ENCODE assay signal across 19 cellular contexts in the genomic region with DNA sequence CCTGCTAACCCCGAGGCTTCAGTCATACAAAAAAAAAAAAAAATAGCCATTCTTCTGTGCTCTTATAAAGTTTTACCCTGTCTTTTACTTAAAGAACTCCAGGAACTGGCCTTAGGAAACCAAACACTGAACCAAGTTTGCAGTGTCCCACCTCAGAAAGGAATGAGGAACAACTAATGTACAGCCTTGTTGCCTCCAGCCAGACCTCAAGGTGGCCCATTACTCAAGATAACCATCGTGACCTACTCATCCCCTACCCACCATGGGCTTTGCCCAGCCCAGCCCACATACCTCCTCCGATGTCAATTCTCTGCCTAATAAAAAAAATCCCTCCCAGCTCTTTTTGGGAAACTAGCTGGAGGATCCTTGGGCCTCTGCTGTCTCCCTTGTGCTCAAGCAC.
DNase-seq lines count a peak whose midpoint lies in the region; ATAC-seq and TF ChIP-seq lines count a peak whose summit lies in the region.
"Had no signal": no experiment of that assay in that cellular context is flagged by ENCODE, and none has a peak within 500 bp of the region (broad histone marks: within the 10 kb centered on the region; RNA-seq: fewer than 3 reads in every experiment).

No MANE protein-coding gene starts in this region.

- intact Hi-C loops in left ventricle myocardium inferior (cut with micrococcal nuclease) (no loop called here), Right ventricle myocardium inferior (cut with DNase I) (no loop called here)
- intact Hi-C loops in activated CD4-positive, alpha-beta T cell treated with anti-CD3 and anti-CD28 coated beads for 36 hours (cut with DNase I, micrococcal nuclease): no loop called here

- no peaks in the 10 kb centered on the region for H3K27me3 ChIP-seq in left ventricle myocardium inferior (ENCODE audit: low read depth)
- no peaks in the 10 kb centered on the region for H3K27me3 ChIP-seq in gastroesophageal sphincter
- H3K27me3 ChIP-seq in trophoblast cell (ENCODE audit: insufficient read depth, low read length): no peaks in the 10 kb centered on the region

- no peaks in the 10 kb centered on the region for H3K4me1 Mint-ChIP-seq in naive thymus-derived CD8-positive, alpha-beta T cell
- H3K4me1 Mint-ChIP-seq in activated CD4-positive, alpha-beta T cell treated with anti-CD3 and anti-CD28 coated beads for 36 hours: peaks cover 2% of the 10 kb centered on the region

- CTCF ChIA-PET in activated CD4-positive, alpha-beta T cell treated with anti-CD3 and anti-CD28 coated beads for 36 hours (lab: Charles Lee): no interaction called here

- no peak overlapping the region for H3K4me3 Mint-ChIP-seq in naive thymus-derived CD8-positive, alpha-beta T cell
- H3K4me3 Mint-ChIP-seq in activated CD4-positive, alpha-beta T cell treated with anti-CD3 and anti-CD28 coated beads for 36 hours: no peak overlapping the region
- H3K4me3 Mint-ChIP-seq: HFFc6 had no signal

- H3K27ac Mint-ChIP-seq in naive thymus-derived CD8-positive, alpha-beta T cell: peak overlapping the region in 1 of 10 donors; percentile 19
- no peak overlapping the region for H3K27ac Mint-ChIP-seq in activated CD4-positive, alpha-beta T cell treated with anti-CD3 and anti-CD28 coated beads for 36 hours

- TF ChIP-seq EP300 in gastroesophageal sphincter (IDR thresholded peaks at IDR 0.05): no peak

- POLR2A ChIA-PET in naive thymus-derived CD8-positive, alpha-beta T cell (lab: Charles Lee): no interaction called here
- POLR2A ChIA-PET in activated CD4-positive, alpha-beta T cell treated with anti-CD3 and anti-CD28 coated beads for 36 hours (lab: Charles Lee): no interaction called here

- H3K4me1 ChIP-seq in left ventricle myocardium inferior (peaks cover 60% of the 10 kb centered on the region), gastroesophageal sphincter (peaks cover 0 to 49% (median 0%) of the 10 kb centered on the region in 3 donors), trophoblast cell (ENCODE audit: control insufficient read depth in 1 of 2, insufficient read depth in 2 of 2, low read length in 2 of 2) (peaks cover 2 to 7% of the 10 kb centered on the region in 2 experiments)

- H3K18ac ChIP-seq in trophoblast cell (ENCODE audit: low read length): no peak overlapping the region

- H3K4me2 ChIP-seq in trophoblast cell (ENCODE audit: low read length): no peak overlapping the region

- no peak overlapping the region for H3K14ac ChIP-seq in trophoblast cell (ENCODE audit: low read length)

- no peak overlapping the region for H4K91ac ChIP-seq in trophoblast cell (ENCODE audit: low read depth, low read length)

- in situ Hi-C loops in GM13977 (cut with MboI; ENCODE audit: low pct_unique_long_range_greater_than_20kb, low sequenced_read_pairs, unreplicated experiment): no loop called here

- H2AK5ac ChIP-seq in trophoblast cell (ENCODE audit: low read length): no peak overlapping the region

- H3K9me3 ChIP-seq in left ventricle myocardium inferior (replicated peaks): no peaks in the 10 kb centered on the region
- H3K9me3 ChIP-seq in gastroesophageal sphincter: no peaks in the 10 kb centered on the region
- no peaks in the 10 kb centered on the region for H3K9me3 ChIP-seq in trophoblast cell (ENCODE audit: insufficient read depth, low read depth, low read length)

- H3K9ac ChIP-seq in trophoblast cell (ENCODE audit: low read length): no peak overlapping the region

- H3K4ac ChIP-seq in trophoblast cell (ENCODE audit: low read depth, low read length): no peak overlapping the region

- no peak overlapping the region for H4K12ac ChIP-seq in trophoblast cell (ENCODE audit: low read depth, low read length)

- H3K27me3 Mint-ChIP-seq in naive thymus-derived CD8-positive, alpha-beta T cell: peaks cover 2 to 27% (median 6%) of the 10 kb centered on the region in 5 donors
- H3K27me3 Mint-ChIP-seq in activated CD4-positive, alpha-beta T cell treated with anti-CD3 and anti-CD28 coated beads for 36 hours: peaks cover 16% of the 10 kb centered on the region

- H3K36me3 Mint-ChIP-seq in naive thymus-derived CD8-positive, alpha-beta T cell: no peaks in the 10 kb centered on the region
- no peaks in the 10 kb centered on the region for H3K36me3 Mint-ChIP-seq in activated CD4-positive, alpha-beta T cell treated with anti-CD3 and anti-CD28 coated beads for 36 hours (ENCODE audit: low read depth)

- no peak for DNase-seq in left ventricle myocardium inferior
- DNase-seq in Right ventricle myocardium inferior (ENCODE audit: missing footprints): no peak
- DNase-seq in trophoblast cell: peak; percentile 46 to 76
- DNase-seq in naive thymus-derived CD8-positive, alpha-beta T cell: no peak
- no peak for DNase-seq in activated CD4-positive, alpha-beta T cell treated with anti-CD3 and anti-CD28 coated beads for 36 hours
- DNase-seq in GM13977 (ENCODE audit: low spot score): no peak
- no peak for DNase-seq in NCI-H2171 treated with DMSO at 0.1 percent for 48 hours (lab: John Stamatoyannopoulos, UW)
- DNase-seq: DMS53, GOT3, HFFc6, KBM-7, NCI-H1092 treated with DMSO at 0.1 percent for 48 hours, NCI-H1694 treated with DMSO at 0.1 percent for 48 hours, NCI-H446 treated with DMSO at 0.1 percent for 48 hours, NCI-H748 treated with DMSO at 0.1 percent for 48 hours, Right ventricle myocardium superior had no signal

- TF ChIP-seq POLR2A in gastroesophageal sphincter (IDR thresholded peaks at IDR 0.05): no peak

- ATAC-seq in Right ventricle myocardium inferior: no peak
- ATAC-seq in gastroesophageal sphincter: no peak
- no peak for ATAC-seq in naive thymus-derived CD8-positive, alpha-beta T cell
- ATAC-seq in activated CD4-positive, alpha-beta T cell treated with anti-CD3 and anti-CD28 coated beads for 36 hours: no peak
- ATAC-seq: Panc1 had no signal

- 90% methylated on average over 2 of the region's 3 CpGs; no CpG with 5 or more reads in 1 of the 2 donors for WGBS in gastroesophageal sphincter (ENCODE audit: low coverage in 1 of 2), 2 donors
- WGBS in trophoblast cell (ENCODE audit: extremely low coverage, insufficient coverage, insufficient read length): no CpG with 5 or more reads among the region's 3 CpGs

- no peaks in the 10 kb centered on the region for H3K79me2 ChIP-seq in trophoblast cell (ENCODE audit: control insufficient read depth, insufficient read depth, low read length, poor library complexity)

- no peaks in the 10 kb centered on the region for H3K9me3 Mint-ChIP-seq in naive thymus-derived CD8-positive, alpha-beta T cell
- H3K9me3 Mint-ChIP-seq in activated CD4-positive, alpha-beta T cell treated with anti-CD3 and anti-CD28 coated beads for 36 hours (ENCODE audit: low read depth): no peaks in the 10 kb centered on the region
- H3K9me3 Mint-ChIP-seq: HFFc6 had no signal

- TF ChIP-seq CTCF in left ventricle myocardium inferior (IDR thresholded peaks at IDR 0.05; ENCODE audit: borderline replicate concordance): no peak
- TF ChIP-seq CTCF in gastroesophageal sphincter (IDR thresholded peaks at IDR 0.05): no peak
- no peak for TF ChIP-seq CTCF in GM13977 (IDR thresholded peaks at IDR 0.05; ENCODE audit: extremely low read depth, insufficient read depth, missing control alignments)

- H3K27ac ChIP-seq in left ventricle myocardium inferior (replicated peaks): peak overlapping the region; percentile 74
- H3K27ac ChIP-seq in gastroesophageal sphincter: peak overlapping the region in 3 of 4 donors; percentile 43 to 65 (median 58)
- no peak overlapping the region for H3K27ac ChIP-seq in trophoblast cell (ENCODE audit: low read depth, low read length)
- H3K27ac ChIP-seq: HL-60 had no signal

- no peak overlapping the region for H2AFZ ChIP-seq in trophoblast cell (ENCODE audit: insufficient read depth, low read length, poor library complexity)

- peaks cover 8% of the 10 kb centered on the region for H3K79me1 ChIP-seq in trophoblast cell (ENCODE audit: low read length)

- H2BK120ac ChIP-seq in trophoblast cell (ENCODE audit: insufficient read depth, low read length, poor library complexity): no peak overlapping the region

- no peak overlapping the region for H2BK12ac ChIP-seq in trophoblast cell (ENCODE audit: low read length)

- H3K23ac ChIP-seq in trophoblast cell (ENCODE audit: low read length): no peak overlapping the region

- H4K8ac ChIP-seq in trophoblast cell (ENCODE audit: low read depth, low read length): no peak overlapping the region

- no peak overlapping the region for H3K4me3 ChIP-seq in left ventricle myocardium inferior
- no peak overlapping the region for H3K4me3 ChIP-seq in gastroesophageal sphincter
- H3K4me3 ChIP-seq in trophoblast cell (ENCODE audit: low read depth, low read length): no peak overlapping the region

- H2BK5ac ChIP-seq in trophoblast cell (ENCODE audit: low read depth, low read length, poor library complexity): no peak overlapping the region

- H3K36me3 ChIP-seq in left ventricle myocardium inferior (peaks cover 25% of the 10 kb centered on the region), gastroesophageal sphincter (peaks cover 2 to 19% of the 10 kb centered on the region in 2 donors), trophoblast cell (ENCODE audit: control insufficient read depth in 1 of 2, insufficient read depth in 2 of 2, low read length in 2 of 2) (no peaks in the 10 kb centered on the region)

Comparison
In these comparisons a context has a peak if more than half of its experiments do, and no peak if none do; other contexts are left out.
1. DNase-seq: peak in trophoblast cell (2 of 2); none in left ventricle myocardium inferior (single experiment), Right ventricle myocardium inferior (single experiment), naive thymus-derived CD8-positive, alpha-beta T cell (0 of 10), activated CD4-positive, alpha-beta T cell treated with anti-CD3 and anti-CD28 coated beads for 36 hours (single experiment), GM13977 (single experiment) and NCI-H2171 treated with DMSO at 0.1 percent for 48 hours (single experiment).